ENCODE assay signal across 15 cellular contexts in genomic region chr1:247102381-247102780, GRCh38. TPM values are rescaled to one million over a fixed set of nuclear protein-coding genes. Genes with fewer than 3 reads are reported as not detected.
DNase-seq lines count a peak whose midpoint lies in the region; ATAC-seq and TF ChIP-seq lines count a peak whose summit lies in the region.
"Had no signal": no experiment of that assay in that cellular context is flagged by ENCODE, and none has a peak within 500 bp of the region (broad histone marks: within the 10 kb centered on the region; RNA-seq: fewer than 3 reads in every experiment).

No MANE protein-coding gene starts in this region.

- no peak overlapping the region for H2AK9ac ChIP-seq in IMR-90 (replicated peaks; ENCODE audit: low read depth, low read length, poor library complexity)

- CTCF ChIA-PET in CD8-positive, alpha-beta memory T cell (lab: Charles Lee), result no interaction called here
- CTCF ChIA-PET in IMR-90 (lab: Yijun Ruan, JAX), result no interaction called here

- peaks cover 25 to 51% (median 51%) of the 10 kb centered on the region in 3 donors for H3K36me3 Mint-ChIP-seq in CD8-positive, alpha-beta memory T cell

- in situ Hi-C loops in IMR-90 (cut with MboI; ENCODE audit: low sequenced_read_pairs), result no loop called here

- ATAC-seq in IMR-90 (ENCODE audit: low read depth), result no peak

- no peak overlapping the region for H4K8ac ChIP-seq in IMR-90 (ENCODE audit: low read depth in 2 of 2, low read length in 2 of 2)

- no peak overlapping the region for H3K56ac ChIP-seq in IMR-90 (ENCODE audit: extremely low read depth, insufficient read depth, low read length)

- BruUV-seq in IMR-90 (replicated peaks; lab: Mats Ljungman, UMichigan), result no TSS peak

- H3K4me3 ChIP-seq in CD8-positive, alpha-beta memory T cell (ENCODE audit: low read length), result no peak overlapping the region
- no peak overlapping the region for H3K4me3 ChIP-seq in IMR-90 (ENCODE audit: insufficient read depth, low read depth, low read length)
- no peak overlapping the region for H3K4me3 ChIP-seq in cardiac fibroblast (replicated peaks in 1 of 2; ENCODE audit: low read depth in 2 of 2, low read length in 2 of 2)
- peak overlapping the region; percentile 100 for H3K4me3 ChIP-seq in neural cell (ENCODE audit: low read length)

- H3K9me1 ChIP-seq in IMR-90 (ENCODE audit: insufficient read depth, low read length), result no peaks in the 10 kb centered on the region

- TF ChIP-seq EP300 in neural cell (conservative IDR thresholded peaks at IDR 0.05; ENCODE audit: poor library complexity, severe bottlenecking), result no peak

- H3K79me2 ChIP-seq in neural cell (replicated peaks; ENCODE audit: insufficient read depth, low read length), result peaks cover 45% of the 10 kb centered on the region

- no peak overlapping the region for H2BK5ac ChIP-seq in IMR-90 (ENCODE audit: low read depth, low read length, poor library complexity, severe bottlenecking)

- POLR2A ChIA-PET in CD8-positive, alpha-beta memory T cell (lab: Charles Lee), result no interaction called here
- POLR2A ChIA-PET in IMR-90 (lab: Charles Lee; ENCODE audit: unreplicated experiment), result no interaction called here

- H4K20me1 ChIP-seq in IMR-90 (ENCODE audit: insufficient read depth, low read length) (no peaks in the 10 kb centered on the region), neural cell (ENCODE audit: insufficient read depth) (no peaks in the 10 kb centered on the region)

- no peak overlapping the region for H4K91ac ChIP-seq in IMR-90 (ENCODE audit: insufficient read depth, low read depth, low read length)

- no CpG with 5 or more reads among the region's 1 CpG for WGBS in IMR-90 (ENCODE audit: extremely low coverage in 2 of 2, insufficient read length in 1 of 2), 2 experiments

- TF ChIP-seq CTCF in IMR-90 (conservative IDR thresholded peaks at IDR 0.05; ENCODE audit: low read depth, low read length) (no peak), cardiac fibroblast (IDR thresholded peaks at IDR 0.05; ENCODE audit: low read depth, low read length) (no peak), neural cell (IDR thresholded peaks at IDR 0.05; ENCODE audit: poor library complexity, severe bottlenecking) (no peak)

- H3K9ac ChIP-seq in IMR-90 (ENCODE audit: low read depth, low read length) (no peak overlapping the region), neural cell (ENCODE audit: low read length) (no peak overlapping the region)

- H3K14ac ChIP-seq in IMR-90 (replicated peaks; ENCODE audit: low read depth, low read length), result no peak overlapping the region

- no peak overlapping the region for H2BK15ac ChIP-seq in IMR-90 (ENCODE audit: low read depth, low read length)

- H3K36me3 ChIP-seq in CD8-positive, alpha-beta memory T cell (ENCODE audit: insufficient read depth, low read length), result peaks cover 25% of the 10 kb centered on the region
- H3K36me3 ChIP-seq in IMR-90 (ENCODE audit: control insufficient read depth, insufficient read depth, low read length), result peaks cover 16% of the 10 kb centered on the region
- H3K36me3 ChIP-seq in neural cell (ENCODE audit: insufficient read depth, low read length), result peaks cover 36% of the 10 kb centered on the region

- H3K27me3 ChIP-seq in CD8-positive, alpha-beta memory T cell (ENCODE audit: insufficient read depth, low read length, poor library complexity, severe bottlenecking), result no peaks in the 10 kb centered on the region
- no peaks in the 10 kb centered on the region for H3K27me3 ChIP-seq in IMR-90 (ENCODE audit: control insufficient read depth, insufficient read depth, low read length)
- H3K27me3 ChIP-seq in neural cell (ENCODE audit: insufficient read depth, low read depth, low read length), result no peaks in the 10 kb centered on the region
- H3K27me3 ChIP-seq: suprapubic skin had no signal

- no peak overlapping the region for H2BK20ac ChIP-seq in IMR-90 (ENCODE audit: low read depth, low read length)

- H3K27ac ChIP-seq in CD8-positive, alpha-beta memory T cell (ENCODE audit: low read depth, low read length), result no peak overlapping the region
- H3K27ac ChIP-seq in IMR-90 (ENCODE audit: insufficient read depth, low read length) (no peak overlapping the region), neural cell (ENCODE audit: low read length) (no peak overlapping the region)
- H3K27ac ChIP-seq: suprapubic skin had no signal

- no peaks in the 10 kb centered on the region for H3F3A ChIP-seq in neural cell (ENCODE audit: insufficient read depth, low read length, poor library complexity, severe bottlenecking)

- H3K4ac ChIP-seq in IMR-90 (ENCODE audit: low read depth, low read length), result no peak overlapping the region

- H3K4me1 Mint-ChIP-seq in CD8-positive, alpha-beta memory T cell, result peaks cover 14 to 29% (median 25%) of the 10 kb centered on the region in 3 donors

- H4K5ac ChIP-seq in IMR-90 (ENCODE audit: low read depth, low read length), result no peak overlapping the region

- DNase-seq in CD8-positive, alpha-beta memory T cell, result no peak
- DNase-seq in IMR-90, result peak; percentile 76
- DNase-seq in cardiac fibroblast (ENCODE audit: low read depth in 2 of 2), result peak; percentile 7 to 70
- DNase-seq in NCI-H2171 (lab: John Stamatoyannopoulos, UW), result no peak
- DNase-seq in C1 segment of cervical spinal cord (lab: John Stamatoyannopoulos, UW), result no peak
- DNase-seq in NCI-H2196 treated with DMSO at 0.1 percent for 48 hours (lab: John Stamatoyannopoulos, UW; ENCODE audit: unreplicated experiment), result no peak
- DNase-seq in NCI-H1092 (lab: John Stamatoyannopoulos, UW), result no peak
- DNase-seq: central memory CD4-positive, alpha-beta T cell; DMS53; foreskin melanocyte; MM.1S; NCI-H2227 treated with DMSO at 0.1 percent for 48 hours; retina had no signal

- peaks cover 5% of the 10 kb centered on the region for H3K4me1 ChIP-seq in CD8-positive, alpha-beta memory T cell (ENCODE audit: insufficient read depth, low read length)
- H3K4me1 ChIP-seq in IMR-90 (ENCODE audit: control insufficient read depth, insufficient read depth, low read length), result no peaks in the 10 kb centered on the region

- H3K4me3 Mint-ChIP-seq in CD8-positive, alpha-beta memory T cell, result peak overlapping the region in 6 of 7 donors; percentile 36 to 96 (median 90)

- intact Hi-C loops in IMR-90 (cut with micrococcal nuclease), result loop anchor here (10.0 kb wide), 1 partner anchor 192 kb away; no protein-coding TSS in a partner anchor

- no peak overlapping the region for H3K27ac Mint-ChIP-seq in CD8-positive, alpha-beta memory T cell

- H2BK120ac ChIP-seq in IMR-90 (ENCODE audit: low read depth, low read length), result no peak overlapping the region

- no peak overlapping the region for H3K23ac ChIP-seq in IMR-90 (ENCODE audit: low read depth, low read length)

- dilution Hi-C loops in IMR-90 (cut with HindIII; ENCODE audit: low sequenced_read_pairs, unreplicated experiment), result no loop called here

- peaks cover 12% of the 10 kb centered on the region in 2 experiments for H3K79me1 ChIP-seq in IMR-90 (ENCODE audit: low read depth in 1 of 2, low read length in 2 of 2)

- H2AK5ac ChIP-seq in IMR-90 (ENCODE audit: low read depth, low read length), result no peak overlapping the region

- H3K4me2 ChIP-seq in IMR-90 (ENCODE audit: low read depth, low read length) (peak overlapping the region; percentile 44; the same call in 1 of the 2 replicates), neural cell (ENCODE audit: low read length) (peak overlapping the region; percentile 56)

- no peak for TF ChIP-seq POLR2A in IMR-90 (IDR thresholded peaks at IDR 0.05; ENCODE audit: low read depth, low read length)

- peaks cover 28% of the 10 kb centered on the region for H3K9me3 ChIP-seq in CD8-positive, alpha-beta memory T cell (ENCODE audit: low read length)
- H3K9me3 ChIP-seq in IMR-90 (ENCODE audit: control insufficient read depth, insufficient read depth, low read length) (peaks cover 23% of the 10 kb centered on the region), neural cell (ENCODE audit: low read length) (peaks cover 10% of the 10 kb centered on the region)

- peaks cover 5 to 8% of the 10 kb centered on the region in 2 donors for H3K27me3 Mint-ChIP-seq in CD8-positive, alpha-beta memory T cell

- TF ChIP-seq RAD21 in IMR-90 (IDR thresholded peaks at IDR 0.05; ENCODE audit: low read length) (no peak), neural cell (conservative IDR thresholded peaks at IDR 0.05) (no peak)

- H2AFZ ChIP-seq in IMR-90 (replicated peaks; ENCODE audit: low read length, poor library complexity), result no peak overlapping the region
- H2AFZ ChIP-seq in neural cell (ENCODE audit: low read depth, low read length), result no peak overlapping the region

- peaks cover 20 to 56% (median 49%) of the 10 kb centered on the region in 5 donors for H3K9me3 Mint-ChIP-seq in CD8-positive, alpha-beta memory T cell

- H3K18ac ChIP-seq in IMR-90 (ENCODE audit: low read depth, low read length), result no peak overlapping the region

- H3K9me2 ChIP-seq in neural cell (ENCODE audit: insufficient read depth, low read length), result no peaks in the 10 kb centered on the region

TF ChIP-seq in IMR-90, 13 proteins besides CTCF, POLR2A, EP300 and RAD21 (continues in another document):
- TF ChIP-seq SMC3 (IDR thresholded peaks at IDR 0.05; ENCODE audit: low read depth, low read length) (no peak), NFE2L2 (IDR thresholded peaks at IDR 0.05; ENCODE audit: low read depth, low read length) (no peak), RFX5 (IDR thresholded peaks at IDR 0.05; ENCODE audit: low read depth, low read length) (no peak), MAFK (IDR thresholded peaks at IDR 0.05; ENCODE audit: low read depth, low read length) (no peak)

TF ChIP-seq in neural cell, 6 proteins besides CTCF, POLR2A, EP300 and RAD21:
- TF ChIP-seq SMC3 (conservative IDR thresholded peaks at IDR 0.05; ENCODE audit: poor library complexity) (no peak), MXI1 (conservative IDR thresholded peaks at IDR 0.05; ENCODE audit: poor library complexity, severe bottlenecking) (no peak), EZH2 (IDR thresholded peaks at IDR 0.05; ENCODE audit: borderline replicate concordance, insufficient read depth, low read length, poor library complexity, severe bottlenecking) (no peak), TAF1 (IDR thresholded peaks at IDR 0.05; ENCODE audit: low read depth) (no peak)

RNA-seq across cellular contexts. Expression of gene ZNF669, which starts 1.8 kb away (rescaled TPM):
- total RNA-seq in CD8-positive, alpha-beta memory T cell, result 1 to 10 TPM; 9.4 to 10.0 TPM
- polyA plus RNA-seq in CD8-positive, alpha-beta memory T cell, result 15.7 TPM
- total RNA-seq in IMR-90 (2012; rRNA removed), result 10.8 and 14.2 TPM in 2 replicates
- 3.4 and 3.8 TPM in 2 replicates for polyA plus RNA-seq in IMR-90 (2012; rRNA removed)
- polyA plus RNA-seq in IMR-90 (2012; cell fraction: cytosol; rRNA removed), result 1.3 and 1.4 TPM in 2 replicates
- 2.1 and 2.2 TPM in 2 replicates for polyA plus RNA-seq in IMR-90 (2012; cell fraction: nucleus; rRNA removed; ENCODE audit: low replicate concordance)
- polyA plus RNA-seq in neural cell, result 22.7 and 29.9 TPM in 2 replicates
- polyA minus RNA-seq in neural cell, result 62.6 and 70.2 TPM in 2 replicates

RNA-seq across cellular contexts. Expression of gene ZNF670, which starts 23.8 kb away (rescaled TPM):
- 1 to 10 TPM; 3.1 to 3.2 TPM for total RNA-seq in CD8-positive, alpha-beta memory T cell
- polyA plus RNA-seq in CD8-positive, alpha-beta memory T cell, result 1.3 TPM
- total RNA-seq in IMR-90 (2012; rRNA removed), result 4.5 and 5.6 TPM in 2 replicates
- 1.2 and 1.8 TPM in 2 replicates for polyA plus RNA-seq in IMR-90 (2012; rRNA removed)
- polyA plus RNA-seq in IMR-90 (2012; cell fraction: cytosol; rRNA removed), result 0.19 and 0.33 TPM in 2 replicates
- 0.10 and 1.0 TPM in 2 replicates for polyA plus RNA-seq in IMR-90 (2012; cell fraction: nucleus; rRNA removed; ENCODE audit: low replicate concordance)
- polyA plus RNA-seq in neural cell, result 9.3 and 10.6 TPM in 2 replicates
- 25.9 and 26.3 TPM in 2 replicates for polyA minus RNA-seq in neural cell

Comparison
In these comparisons a context has a peak if more than half of its experiments do, and no peak if none do; other contexts are left out.
1. DNase-seq: peak in IMR-90 (single experiment) and cardiac fibroblast (2 of 2); none in CD8-positive, alpha-beta memory T cell (0 of 5), NCI-H2171 (single experiment), C1 segment of cervical spinal cord (0 of 14), NCI-H2196 treated with DMSO at 0.1 percent for 48 hours (single experiment) and NCI-H1092 (single experiment).